In the genomic region with DNA sequence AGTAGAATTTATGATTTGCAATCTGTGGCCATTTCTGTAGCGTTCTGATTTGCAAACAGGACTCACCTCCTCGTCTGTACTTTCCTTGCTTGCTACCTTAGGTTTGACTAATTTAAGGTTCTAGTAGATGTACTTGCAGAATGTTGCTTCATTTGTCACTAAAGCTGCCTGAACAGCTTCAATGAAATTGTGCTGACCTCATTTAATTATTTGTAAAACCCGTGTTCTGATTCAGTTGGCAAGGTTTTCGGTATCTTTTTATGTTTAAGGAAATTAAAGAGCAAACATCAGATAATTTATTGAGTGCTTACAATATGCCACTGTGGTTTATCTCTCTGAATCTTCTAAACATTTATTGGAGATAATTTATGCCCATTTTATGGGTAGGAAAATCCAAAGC, we compare ENCODE assay signal across 33 cellular contexts.
"Had no signal": no experiment of that assay in that cellular context is flagged by ENCODE, and none has a peak within 500 bp of the region (broad histone marks: within the 10 kb centered on the region; RNA-seq: fewer than 3 reads in every experiment).

No MANE protein-coding gene starts in this region.

- H3K27me3 ChIP-seq: adrenal gland, ascending aorta, body of pancreas, brain microvascular endothelial cell, breast epithelium, cardiac muscle cell had no signal

- DNase-seq: activated effector memory CD4-positive, alpha-beta T cell treated with anti-CD3 and anti-CD28 coated beads, Interleukin-2, amount 50 U/mL, for 16 hours; activated effector memory CD4-positive, alpha-beta T cell treated with Interleukin-2 at 50 U/mL for 16 hours; activated gamma-delta T cell; activated gamma-delta T cell treated with Interleukin-2 at 50 U/mL for 16 hours; activated naive CD4-positive, alpha-beta T cell; activated naive CD4-positive, alpha-beta T cell treated with anti-CD3 and anti-CD28 coated beads for 36 hours; activated naive CD4-positive, alpha-beta T cell treated with anti-CD3 and anti-CD28 coated beads, Interleukin-2, amount 10 ng/mL, durations not matched to agents 7 days and 5 days; activated naive CD4-positive, alpha-beta T cell treated with anti-CD3 and anti-CD28 coated beads, Interleukin-2, amount 50 U/mL, for 16 hours; activated naive CD4-positive, alpha-beta T cell treated with Interleukin-2 at 50 U/mL for 16 hours; activated naive CD8-positive, alpha-beta T cell treated with anti-CD3 and anti-CD28 coated beads for 36 hours; activated naive CD8-positive, alpha-beta T cell treated with anti-CD3 and anti-CD28 coated beads, Interleukin-2, amount 10 ng/mL, durations not matched to agents 7 days and 5 days; activated naive CD8-positive, alpha-beta T cell treated with anti-CD3 and anti-CD28 coated beads, Interleukin-2, amount 50 U/mL, for 24 hours; activated T-cell treated with anti-CD3 and anti-CD28 coated beads, Interleukin-2, amount 50 U/mL, for 24 hours; activated T-cell treated with anti-CD3 and anti-CD28 coated beads, Interleukin-2, amount 50 U/mL, for 4 hours; activated T-cell treated with anti-CD3 and anti-CD28 coated beads, Interleukin-2, amount 50 U/mL, for 48 hours; activated T-cell treated with anti-CD3 and anti-CD28 coated beads, Interleukin-2, amount 50 U/mL, for 72 hours; adrenal gland; amniotic stem cell; amygdala; anterior cingulate cortex; aorta; body of pancreas; brain microvascular endothelial cell; caudate nucleus; central memory CD4-positive, alpha-beta T cell; cerebellar nuclear complex had no signal

- H3K4me3 ChIP-seq: adrenal gland, ascending aorta, body of pancreas, breast epithelium, cardiac muscle cell had no signal

- ATAC-seq: activated naive CD4-positive, alpha-beta T cell treated with anti-CD3 and anti-CD28 coated beads, Interleukin-2, amount 50 U/mL, for 72 hours; activated naive CD8-positive, alpha-beta T cell treated with anti-CD3 and anti-CD28 coated beads, Interleukin-2, amount 50 U/mL, for 24 hours; activated T-cell treated with anti-CD3 and anti-CD28 coated beads, Interleukin-2, amount 50 U/mL, for 4 hours; activated T-cell treated with anti-CD3 and anti-CD28 coated beads, Interleukin-2, amount 50 U/mL, for 72 hours; activated T-helper 17 cell treated with anti-CD3 and anti-CD28 coated beads, Interleukin-2, amount 50 U/mL, for 72 hours; body of pancreas had no signal

- H3K27ac ChIP-seq: adrenal gland, ascending aorta, body of pancreas, brain microvascular endothelial cell, breast epithelium, cardiac muscle cell had no signal

- H3K4me1 ChIP-seq: adrenal gland, ascending aorta, body of pancreas, breast epithelium had no signal

- FAIRE-seq: astrocyte, bronchial epithelial cell had no signal

- H3K36me3 ChIP-seq: adrenal gland, ascending aorta, brain microvascular endothelial cell, breast epithelium, cardiac muscle cell had no signal

- H3K9me3 ChIP-seq: adrenal gland, ascending aorta had no signal
